Comparison of ENCODE assay signal across 1 cellular context in genomic region chr20:49559411-49560081, GRCh38.
TF ChIP-seq lines count a peak whose summit lies in the region.

No MANE protein-coding gene starts in this region.

TF ChIP-seq in WTC11, 78 proteins besides CTCF, POLR2A, EP300 and RAD21 (continued from another document):
- no peak for TF ChIP-seq STAT6 (CRISPR knock-in tag; conservative IDR thresholded peaks at IDR 0.05; ENCODE audit: low read depth)
- no peak for TF ChIP-seq E2F4 (CRISPR knock-in tag; IDR thresholded peaks at IDR 0.05; ENCODE audit: borderline replicate concordance, low read depth)
- no peak for TF ChIP-seq MYBL2 (CRISPR knock-in tag; IDR thresholded peaks at IDR 0.05)
- TF ChIP-seq PRRX2 (CRISPR knock-in tag; IDR thresholded peaks at IDR 0.05), result no peak
- no peak for TF ChIP-seq FOXJ3 (CRISPR knock-in tag; IDR thresholded peaks at IDR 0.05; ENCODE audit: borderline replicate concordance)
- no peak for TF ChIP-seq ATF2 (CRISPR knock-in tag; IDR thresholded peaks at IDR 0.05; ENCODE audit: borderline replicate concordance, low read depth)
- TF ChIP-seq ZMAT4 (CRISPR knock-in tag; IDR thresholded peaks at IDR 0.05), result no peak
- no peak for TF ChIP-seq TEAD4 (CRISPR knock-in tag; IDR thresholded peaks at IDR 0.05)
- TF ChIP-seq AR (CRISPR knock-in tag; IDR thresholded peaks at IDR 0.05), result no peak
- no peak for TF ChIP-seq ATF3 (CRISPR knock-in tag; conservative IDR thresholded peaks at IDR 0.05)
- no peak for TF ChIP-seq NFE2L1 (CRISPR knock-in tag; IDR thresholded peaks at IDR 0.05)
- TF ChIP-seq ZNF263 (CRISPR knock-in tag; IDR thresholded peaks at IDR 0.05; ENCODE audit: low read depth), result no peak
- no peak for TF ChIP-seq CREB1 (CRISPR knock-in tag; IDR thresholded peaks at IDR 0.05)
- TF ChIP-seq ESRRA (CRISPR knock-in tag; IDR thresholded peaks at IDR 0.05; ENCODE audit: borderline replicate concordance), result no peak
- TF ChIP-seq ZNF425 (CRISPR knock-in tag; conservative IDR thresholded peaks at IDR 0.05), result no peak
- TF ChIP-seq SOX15 (CRISPR knock-in tag; IDR thresholded peaks at IDR 0.05), result no peak
TF ChIP-seq in WTC11: peak in this region for 0.
